ENCODE assay signal across 13 cellular contexts in genomic region chr21:45050786-45051489, GRCh38. TPM values are rescaled to one million over a fixed set of nuclear protein-coding genes. Genes with fewer than 3 reads are reported as not detected.
A peak's percentile ranks its signal among the peaks of the same experiment; 100 is the strongest.
DNase-seq lines count a peak whose midpoint lies in the region; ATAC-seq and TF ChIP-seq lines count a peak whose summit lies in the region.
"Had no signal": no experiment of that assay in that cellular context is flagged by ENCODE, and none has a peak within 500 bp of the region (broad histone marks: within the 10 kb centered on the region; RNA-seq: fewer than 3 reads in every experiment).

No MANE protein-coding gene starts in this region.

- H3K27me3 ChIP-seq in brain microvascular endothelial cell (replicated peaks): no peaks in the 10 kb centered on the region
- H3K27me3 ChIP-seq in upper lobe of right lung: peaks cover 6% of the 10 kb centered on the region
- H3K27me3 ChIP-seq: testis had no signal

- in situ Hi-C loops in brain microvascular endothelial cell (cut with HindIII; ENCODE audit: low pct_ligation_motif_present, low sequenced_read_pairs): no loop called here

- peaks cover 10% of the 10 kb centered on the region for H3K9me3 Mint-ChIP-seq in T-helper 2 cell treated with Interferon-gamma antibody and Interleukin-4, amounts not matched to agents 5 μg/mL and 100 μg/mL, for 36 hours
- H3K9me3 Mint-ChIP-seq: activated CD4-positive, alpha-beta T cell treated with anti-CD3 and anti-CD28 coated beads, Interleukin-2, amount 10 ng/mL, durations not matched to agents 24 days and 14 days had no signal

- H3K4me3 ChIP-seq in brain microvascular endothelial cell (ENCODE audit: low read depth, low read length): no peak overlapping the region
- no peak overlapping the region for H3K4me3 ChIP-seq in upper lobe of right lung
- H3K4me3 ChIP-seq: testis had no signal

- no peak overlapping the region for H3K4me3 Mint-ChIP-seq in T-helper 2 cell treated with Interferon-gamma antibody and Interleukin-4, amounts not matched to agents 5 μg/mL and 100 μg/mL, for 36 hours
- H3K4me3 Mint-ChIP-seq: activated CD4-positive, alpha-beta T cell treated with anti-CD3 and anti-CD28 coated beads, Interleukin-2, amount 10 ng/mL, durations not matched to agents 24 days and 14 days had no signal

- no peak for DNase-seq in T-helper 2 cell treated with Interferon-gamma antibody and Interleukin-4, amounts not matched to agents 5 μg/mL and 100 μg/mL, for 36 hours (ENCODE audit: low spot score)
- no peak for DNase-seq in T-helper 2 cell
- DNase-seq in brain microvascular endothelial cell: peak; percentile 95
- peak; percentile 15 to 78 for DNase-seq in lung microvascular endothelial cell (ENCODE audit: low read depth in 2 of 2)
- DNase-seq in upper lobe of right lung: no peak
- DNase-seq in stimulated activated CD4-positive, alpha-beta T cell treated with anti-CD3 and anti-CD28 coated beads, Interleukin-4, amount 100 ng/mL, for 24 hours: no peak
- DNase-seq in GM10266 (ENCODE audit: extremely low spot score): no peak
- no peak for DNase-seq in AG08395 (ENCODE audit: low spot score)
- DNase-seq: ACHN; activated CD4-positive, alpha-beta T cell treated with anti-CD3 and anti-CD28 coated beads, Interleukin-2, amount 10 ng/mL, durations not matched to agents 24 days and 14 days; GF-D8; testis had no signal

- H3K27ac ChIP-seq in brain microvascular endothelial cell (peak overlapping the region; percentile 96), upper lobe of right lung (peak overlapping the region; percentile 80)
- H3K27ac ChIP-seq: testis had no signal

- H3K27ac Mint-ChIP-seq in T-helper 2 cell treated with Interferon-gamma antibody and Interleukin-4, amounts not matched to agents 5 μg/mL and 100 μg/mL, for 36 hours: peak overlapping the region; percentile 50
- H3K27ac Mint-ChIP-seq: activated CD4-positive, alpha-beta T cell treated with anti-CD3 and anti-CD28 coated beads, Interleukin-2, amount 10 ng/mL, durations not matched to agents 24 days and 14 days; progenitor cell of endocrine pancreas had no signal

- peaks cover 4% of the 10 kb centered on the region for H3K4me1 ChIP-seq in upper lobe of right lung
- H3K4me1 ChIP-seq: testis had no signal

- no peaks in the 10 kb centered on the region for H3K4me1 Mint-ChIP-seq in T-helper 2 cell treated with Interferon-gamma antibody and Interleukin-4, amounts not matched to agents 5 μg/mL and 100 μg/mL, for 36 hours (ENCODE audit: low read depth)
- H3K4me1 Mint-ChIP-seq: activated CD4-positive, alpha-beta T cell treated with anti-CD3 and anti-CD28 coated beads, Interleukin-2, amount 10 ng/mL, durations not matched to agents 24 days and 14 days had no signal

- H3K27me3 Mint-ChIP-seq in T-helper 2 cell treated with Interferon-gamma antibody and Interleukin-4, amounts not matched to agents 5 μg/mL and 100 μg/mL, for 36 hours (ENCODE audit: low read depth): peaks cover 29% of the 10 kb centered on the region

- TF ChIP-seq CTCF in brain microvascular endothelial cell (IDR thresholded peaks at IDR 0.05; ENCODE audit: low read depth, low read length, missing control alignments) (no peak), upper lobe of right lung (IDR thresholded peaks at IDR 0.05) (no peak), GM10266 (IDR thresholded peaks at IDR 0.05; ENCODE audit: control insufficient read depth, insufficient read depth, low read depth, missing control alignments) (no peak)

- H3K36me3 ChIP-seq in brain microvascular endothelial cell (replicated peaks): no peaks in the 10 kb centered on the region
- no peaks in the 10 kb centered on the region for H3K36me3 ChIP-seq in upper lobe of right lung

- H3K36me3 Mint-ChIP-seq in T-helper 2 cell treated with Interferon-gamma antibody and Interleukin-4, amounts not matched to agents 5 μg/mL and 100 μg/mL, for 36 hours (ENCODE audit: low read depth): no peaks in the 10 kb centered on the region

- intact Hi-C loops in upper lobe of right lung (cut with DNase I): no loop called here

- peaks cover 6% of the 10 kb centered on the region for H3K9me3 ChIP-seq in upper lobe of right lung
- H3K9me3 ChIP-seq: testis had no signal

- ATAC-seq in upper lobe of right lung: peak; percentile 37

RNA-seq across cellular contexts. Expression of gene ADARB1, which starts 23.4 kb away (rescaled TPM):
- 15.3 and 23.8 TPM in 2 replicates for total RNA-seq in lung microvascular endothelial cell
- 73.6 TPM for total RNA-seq in upper lobe of right lung

Comparison
In these comparisons a context has a peak if more than half of its experiments do, and no peak if none do; other contexts are left out.
1. DNase-seq: peak in brain microvascular endothelial cell (single experiment) and lung microvascular endothelial cell (2 of 2); none in T-helper 2 cell treated with Interferon-gamma antibody and Interleukin-4, amounts not matched to agents 5 μg/mL and 100 μg/mL, for 36 hours (single experiment), T-helper 2 cell (0 of 5), upper lobe of right lung (single experiment), stimulated activated CD4-positive, alpha-beta T cell treated with anti-CD3 and anti-CD28 coated beads, Interleukin-4, amount 100 ng/mL, for 24 hours (single experiment), GM10266 (single experiment) and AG08395 (single experiment).